ENCODE assay signal across 21 cellular contexts in genomic region chr13:51628059-51628852, GRCh38. TPM values are rescaled to one million over a fixed set of nuclear protein-coding genes. Genes with fewer than 3 reads are reported as not detected.
DNase-seq lines count a peak whose midpoint lies in the region; ATAC-seq and TF ChIP-seq lines count a peak whose summit lies in the region.
"Had no signal": no experiment of that assay in that cellular context is flagged by ENCODE, and none has a peak within 500 bp of the region (broad histone marks: within the 10 kb centered on the region; RNA-seq: fewer than 3 reads in every experiment).

No MANE protein-coding gene starts in this region.

- ATAC-seq in right cardiac atrium (no peak), Right ventricle myocardium superior (ENCODE audit: poor library complexity) (no peak), SK-N-SH treated with all-trans-retinoic acid at 6 μM for 48 hours (peak; percentile 61)
- ATAC-seq: activated CD8-positive, alpha-beta memory T cell treated with anti-CD3 and anti-CD28 coated beads, Interleukin-2, amount 10 ng/mL, durations not matched to agents 7 days and 5 days; psoas muscle; stimulated activated effector memory CD8-positive, alpha-beta T cell treated with anti-CD3 and anti-CD28 coated beads, Interleukin-12 subunit alpha, Interleukin-12 subunit beta, amount 100 ng/mL, for 72 hours had no signal

- H3K4me3 ChIP-seq in right cardiac atrium (ENCODE audit: low read length): no peak overlapping the region
- H3K4me3 ChIP-seq in thyroid gland (replicated peaks in 1 of 3): no peak overlapping the region
- H3K4me3 ChIP-seq in HAP-1: no peak overlapping the region
- H3K4me3 ChIP-seq: ascending aorta, neural progenitor cell, psoas muscle, skin epidermis had no signal

- no peak overlapping the region for H3K27ac ChIP-seq in right cardiac atrium (ENCODE audit: low read length)
- H3K27ac ChIP-seq in layer of hippocampus (ENCODE audit: low read depth, low read length): peak overlapping the region; percentile 54
- H3K27ac ChIP-seq in thyroid gland: peak overlapping the region in 2 of 3 donors; percentile 84 to 85
- H3K27ac ChIP-seq: ascending aorta, neural progenitor cell, psoas muscle had no signal

- TF ChIP-seq POLR2A in thyroid gland (IDR thresholded peaks at IDR 0.05): no peak

- in situ Hi-C loops in HAP-1 (cut with MboI; ENCODE audit: low sequenced_read_pairs): no loop called here

- TF ChIP-seq CTCF in thyroid gland (IDR thresholded peaks at IDR 0.05): no peak
- no peak for TF ChIP-seq CTCF in GM10248 (IDR thresholded peaks at IDR 0.05; ENCODE audit: control extremely low read depth, extremely low read depth, low read depth, missing control alignments)

- no peaks in the 10 kb centered on the region for H3K9me3 ChIP-seq in right cardiac atrium (ENCODE audit: control insufficient read depth, low read length)
- H3K9me3 ChIP-seq in thyroid gland: no peaks in the 10 kb centered on the region
- no peaks in the 10 kb centered on the region for H3K9me3 ChIP-seq in HAP-1
- H3K9me3 ChIP-seq: ascending aorta, psoas muscle had no signal

- DNase-seq in right cardiac atrium (peak in 2 of 3 donors; percentile 35 to 39), Right ventricle myocardium superior (no peak), thyroid gland (no peak), HAP-1 (ENCODE audit: low spot score in 2 of 2) (no peak), activated gamma-delta T cell (lab: John Stamatoyannopoulos, UW) (no peak), GM10248 (ENCODE audit: extremely low spot score) (no peak)
- DNase-seq: activated CD4-positive, alpha-beta T cell treated with anti-CD3 and anti-CD28 coated beads for 48 hours; activated CD8-positive, alpha-beta memory T cell treated with anti-CD3 and anti-CD28 coated beads, Interleukin-2, amount 10 ng/mL, durations not matched to agents 7 days and 5 days; COR-L47; NCI-H1417; NCI-H2107; NCI-H510A; psoas muscle; SIG-M5; stimulated activated CD4-positive, alpha-beta T cell treated with anti-CD3 and anti-CD28 coated beads, Interleukin-2, amount 100 ng/mL, for 24 hours had no signal

- WGBS in right cardiac atrium: 92% methylated on average over 21 of the region's 21 CpGs
- 94 to 96% methylated on average over 21 of the region's 21 CpGs for WGBS in thyroid gland, 2 donors

- H3K4me1 ChIP-seq in right cardiac atrium (ENCODE audit: control insufficient read depth, insufficient read depth, low read length) (peaks cover 4% of the 10 kb centered on the region), thyroid gland (peaks cover 49 to 60% of the 10 kb centered on the region in 2 donors), HAP-1 (no peaks in the 10 kb centered on the region)

- POLR2A ChIA-PET in GM10248 (lab: Yijun Ruan, JAX): no interaction called here

- CTCF ChIA-PET in GM10248 (lab: Yijun Ruan, JAX): interaction anchor here (0.6 to 1.4 kb wide), 4 partner anchors 14 to 80 kb away, joined by 3 read pairs; no protein-coding TSS in a partner anchor

- H3K36me3 ChIP-seq in thyroid gland (no peaks in the 10 kb centered on the region), HAP-1 (replicated peaks) (no peaks in the 10 kb centered on the region)
- H3K36me3 ChIP-seq: ascending aorta, neural progenitor cell had no signal

- no peaks in the 10 kb centered on the region for H3K27me3 ChIP-seq in right cardiac atrium (ENCODE audit: control insufficient read depth, insufficient read depth)
- H3K27me3 ChIP-seq in layer of hippocampus (ENCODE audit: control insufficient read depth, insufficient read depth, low read length): no peaks in the 10 kb centered on the region
- no peaks in the 10 kb centered on the region for H3K27me3 ChIP-seq in thyroid gland
- no peaks in the 10 kb centered on the region for H3K27me3 ChIP-seq in HAP-1 (ENCODE audit: low read depth)
- H3K27me3 ChIP-seq: ascending aorta, neural progenitor cell had no signal

- intact Hi-C loops in right cardiac atrium (cut with DNase I) (no loop called here), Right ventricle myocardium superior (cut with DNase I) (no loop called here), thyroid gland (cut with DNase I) (no loop called here)

TF ChIP-seq in SK-N-SH treated with all-trans-retinoic acid at 6 μM for 48 hours, 23 proteins besides CTCF, POLR2A, EP300 and RAD21 (continues in another document):
- TF ChIP-seq CREB5 (CRISPR knock-in tag; IDR thresholded peaks at IDR 0.05; ENCODE audit: low read depth): no peak; the same call in 1 of the 2 replicates
- no peak for TF ChIP-seq PPARA (CRISPR knock-in tag; IDR thresholded peaks at IDR 0.05; ENCODE audit: borderline replicate concordance)
- no peak for TF ChIP-seq CSDC2 (CRISPR knock-in tag; IDR thresholded peaks at IDR 0.05)
- TF ChIP-seq RARB (CRISPR knock-in tag; IDR thresholded peaks at IDR 0.05): no peak
- 0 out of 2 replicates have a peak, but pooled peaks have one; percentile 41 for TF ChIP-seq ZNF565 (CRISPR knock-in tag; conservative IDR thresholded peaks at IDR 0.05; ENCODE audit: low read depth)
- TF ChIP-seq ESRRG (CRISPR knock-in tag; IDR thresholded peaks at IDR 0.05): no peak
- TF ChIP-seq ZNF70 (CRISPR knock-in tag; IDR thresholded peaks at IDR 0.05): no peak
- 0 out of 2 replicates have a peak, but pooled peaks have one; percentile 32 for TF ChIP-seq GLIS3 (CRISPR knock-in tag; IDR thresholded peaks at IDR 0.05)
- 0 out of 2 replicates have a peak, but pooled peaks have one; percentile 17 for TF ChIP-seq ZFP3 (CRISPR knock-in tag; IDR thresholded peaks at IDR 0.05)
- no peak for TF ChIP-seq PATZ1 (CRISPR knock-in tag; IDR thresholded peaks at IDR 0.05; ENCODE audit: borderline replicate concordance)
- peak; percentile 99 for TF ChIP-seq SNAI2 (CRISPR knock-in tag; IDR thresholded peaks at IDR 0.05)
- TF ChIP-seq ZFP30 (CRISPR knock-in tag; IDR thresholded peaks at IDR 0.05): no peak
- peak; percentile 94 for TF ChIP-seq TCF4 (CRISPR knock-in tag; IDR thresholded peaks at IDR 0.05; ENCODE audit: borderline replicate concordance)
- TF ChIP-seq ISL1 (CRISPR knock-in tag; IDR thresholded peaks at IDR 0.05): peak; percentile 60
- TF ChIP-seq BACH2 (CRISPR knock-in tag; IDR thresholded peaks at IDR 0.05; ENCODE audit: borderline replicate concordance): no peak
- TF ChIP-seq POU6F1 (CRISPR knock-in tag; IDR thresholded peaks at IDR 0.05; ENCODE audit: borderline replicate concordance, low read depth): no peak

RNA-seq across cellular contexts. Expression of gene WDFY2, which starts 44.0 kb away (rescaled TPM):
- 1 to 10 TPM; 4.9 to 7.9 (median 6.4) TPM for total RNA-seq in right cardiac atrium
- 2.6 TPM for polyA plus RNA-seq in right cardiac atrium
- total RNA-seq in Right ventricle myocardium superior: 4.0 TPM
- 10 to 100 TPM; 15.8 to 23.9 (median 20.9) TPM for total RNA-seq in thyroid gland

Comparison
In these comparisons a context has a peak if more than half of its experiments do, and no peak if none do; other contexts are left out.
1. DNase-seq: peak in right cardiac atrium (2 of 3); none in Right ventricle myocardium superior (single experiment), thyroid gland (0 of 2), HAP-1 (0 of 2), activated gamma-delta T cell (single experiment) and GM10248 (single experiment).